Comparison of ENCODE assay signal across 21 cellular contexts in the genomic region with DNA sequence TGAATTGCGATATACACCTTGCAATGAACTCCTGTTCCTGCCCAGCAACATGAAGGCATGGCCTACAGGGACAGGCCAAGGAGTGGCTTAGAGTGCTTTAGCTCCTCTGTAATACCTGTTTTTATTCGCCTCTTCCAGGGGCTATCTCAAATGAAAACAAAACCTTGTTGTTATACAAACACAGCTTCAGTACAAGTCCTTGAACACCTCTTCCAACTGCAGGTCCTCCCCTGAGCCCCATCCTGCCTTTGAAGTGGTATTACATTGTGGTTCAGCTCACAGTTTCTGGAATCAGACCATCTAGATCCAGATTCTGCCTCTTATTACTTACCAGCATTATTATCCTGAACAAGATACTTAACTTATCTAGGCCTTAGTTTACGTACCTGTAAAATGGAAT.
"Had no signal": no experiment of that assay in that cellular context is flagged by ENCODE, and none has a peak within 500 bp of the region (broad histone marks: within the 10 kb centered on the region; RNA-seq: fewer than 3 reads in every experiment).

No MANE protein-coding gene starts in this region.

- H3K4me3 Mint-ChIP-seq: natural killer cell treated with Interleukin-12 subunit alpha and Interleukin-12 subunit beta and Interleukin-15 and Interleukin-18, amount 100 ng/mL, for 72 hours; neural progenitor cell had no signal

- DNase-seq: effector memory CD4-positive, alpha-beta T cell; heart left ventricle; hippocampal formation; left colon; left ventricle myocardium superior; mesenchymal stem cell; midbrain; nucleus accumbens; ovary; small intestine; stimulated activated CD4-positive, alpha-beta T cell treated with anti-CD3 and anti-CD28 coated beads, Interleukin-12 subunit alpha, Interleukin-12 subunit beta, amount 100 ng/mL, for 4 hours; stimulated activated naive CD4-positive, alpha-beta T cell; stomach; substantia nigra; trophoblast cell had no signal

- H3K27me3 ChIP-seq: neural progenitor cell, ovary, right atrium auricular region, stomach had no signal

- H3K36me3 Mint-ChIP-seq: natural killer cell treated with Interleukin-12 subunit alpha and Interleukin-12 subunit beta and Interleukin-15 and Interleukin-18, amount 100 ng/mL, for 72 hours; neural progenitor cell had no signal

- ATAC-seq: esophagus mucosa, heart left ventricle, left colon, left ventricle myocardium superior had no signal

- H3K9me3 ChIP-seq: heart left ventricle, ovary, right atrium auricular region, stomach, thoracic aorta had no signal

- H3K4me3 ChIP-seq: heart left ventricle, lung, neural progenitor cell, ovary, right atrium auricular region, stomach, thoracic aorta had no signal

- H3K9me3 Mint-ChIP-seq: natural killer cell treated with Interleukin-12 subunit alpha and Interleukin-12 subunit beta and Interleukin-15 and Interleukin-18, amount 100 ng/mL, for 72 hours; neural progenitor cell had no signal

- H3K4me1 Mint-ChIP-seq: neural progenitor cell had no signal

- H3K4me1 ChIP-seq: heart left ventricle, right atrium auricular region, stomach had no signal

- H3K36me3 ChIP-seq: heart left ventricle, neural progenitor cell, ovary, right atrium auricular region, stomach, thoracic aorta had no signal

- H3K27ac ChIP-seq: heart left ventricle, neural progenitor cell, ovary, right atrium auricular region, stomach, thoracic aorta had no signal

- H3K27ac Mint-ChIP-seq: natural killer cell treated with Interleukin-12 subunit alpha and Interleukin-12 subunit beta and Interleukin-15 and Interleukin-18, amount 100 ng/mL, for 72 hours; neural progenitor cell had no signal
